In genomic region chr6:14451594-14452374, GRCh38 we compare ENCODE assay signal across 10 cellular contexts.
"Had no signal": no experiment of that assay in that cellular context is flagged by ENCODE, and none has a peak within 500 bp of the region (broad histone marks: within the 10 kb centered on the region; RNA-seq: fewer than 3 reads in every experiment).

No MANE protein-coding gene starts in this region.

- H3K9me3 ChIP-seq: mucosa of descending colon had no signal

- H3K27ac Mint-ChIP-seq: memory B cell had no signal

- H3K4me3 Mint-ChIP-seq: memory B cell had no signal

- DNase-seq: activated CD4-positive, CD25-positive, alpha-beta regulatory T cell treated with anti-CD3 and anti-CD28 coated beads, Interleukin-2, amount 50 U/mL, for 72 hours; amniotic stem cell; cortex of kidney; effector CD8-positive, alpha-beta T cell; foreskin melanocyte; left ventricle myocardium superior; mucosa of descending colon had no signal

- H3K4me3 ChIP-seq: mucosa of descending colon had no signal

- ATAC-seq: left ventricle myocardium superior, mucosa of descending colon had no signal

- H3K27me3 Mint-ChIP-seq: memory B cell; naive thymus-derived CD8-positive, alpha-beta T cell; stimulated activated naive B cell treated with anti-CD40 and anti-IgM and Interleukin-4, amounts not matched to agents 10 μg/mL and 1 μg/mL and 100 μg/mL, for 72 hours had no signal
